11 cellular contexts compared by ENCODE assay signal in genomic region chr4:78560296-78560963, GRCh38. TPM values are rescaled to one million over a fixed set of nuclear protein-coding genes. Genes with fewer than 3 reads are reported as not detected.
DNase-seq lines count a peak whose midpoint lies in the region; ATAC-seq, FAIRE-seq and TF ChIP-seq lines count a peak whose summit lies in the region.
"Had no signal": no experiment of that assay in that cellular context is flagged by ENCODE, and none has a peak within 500 bp of the region (broad histone marks: within the 10 kb centered on the region; RNA-seq: fewer than 3 reads in every experiment).

No MANE protein-coding gene starts in this region.

- H3K4me3 ChIP-seq in left lung (no peak overlapping the region), spleen (no peak overlapping the region)

- peak; percentile 76; the same call in 1 of the 2 replicates for TF ChIP-seq EP300 in Ishikawa (IDR thresholded peaks at IDR 0.05; ENCODE audit: borderline replicate concordance)

- ATAC-seq in left lung (peak; percentile 55), HG03439 (IDR thresholded peaks at IDR 0.05; ENCODE audit: unreplicated experiment) (no peak)
- ATAC-seq: activated T-cell treated with anti-CD3 and anti-CD28 coated beads, Interleukin-2, amount 50 U/mL, for 4 hours had no signal

- FAIRE-seq in urothelium cell line (lab: Jason Lieb, UNC), result no peak

- TF ChIP-seq CTCF in chondrocyte (IDR thresholded peaks at IDR 0.05), result no peak
- no peak for TF ChIP-seq CTCF in left lung (IDR thresholded peaks at IDR 0.05)
- TF ChIP-seq CTCF in spleen (IDR thresholded peaks at IDR 0.05 in 8 of 11, conservative IDR thresholded peaks at IDR 0.05 in 3 of 11), result no peak

- H3K9me3 ChIP-seq in left lung (no peaks in the 10 kb centered on the region), spleen (no peaks in the 10 kb centered on the region)

- H3K36me3 Mint-ChIP-seq in chondrocyte (ENCODE audit: low read depth), result peaks cover 3% of the 10 kb centered on the region

- peak overlapping the region; percentile 28 to 57 for H3K27ac ChIP-seq in left lung
- peak overlapping the region in 1 of 8 donors; percentile 2 for H3K27ac ChIP-seq in spleen

- TF ChIP-seq RAD21 in Ishikawa (IDR thresholded peaks at IDR 0.05; ENCODE audit: low read depth), result no peak

- H3K27me3 Mint-ChIP-seq in chondrocyte (ENCODE audit: low read depth), result no peaks in the 10 kb centered on the region

- H3K27ac Mint-ChIP-seq in chondrocyte (ENCODE audit: unreplicated experiment), result peak overlapping the region; percentile 54
- H3K27ac Mint-ChIP-seq: T-helper 1 cell treated with Interleukin-12 subunit alpha and Interleukin-12 subunit beta and Interleukin-4 antibody, amounts not matched to agents 30 μg/mL and 1 μg/mL, for 36 hours had no signal

- no peak overlapping the region for H3K4me3 Mint-ChIP-seq in chondrocyte (ENCODE audit: unreplicated experiment)
- H3K4me3 Mint-ChIP-seq: activated T-cell treated with anti-CD3 and anti-CD28 coated beads, Interleukin-2, amount 50 U/mL, for 4 hours; T-helper 1 cell treated with Interleukin-12 subunit alpha and Interleukin-12 subunit beta and Interleukin-4 antibody, amounts not matched to agents 30 μg/mL and 1 μg/mL, for 36 hours had no signal

- WGBS in spleen, 5 donors, result 72 to 86% (median 83%) methylated on average over 2 of the region's 2 CpGs

- DNase-seq in chondrocyte (ENCODE audit: low spot score), result no peak
- no peak for DNase-seq in left lung
- DNase-seq in urothelium cell line (ENCODE audit: low spot score), result peak; percentile 38
- no peak for DNase-seq in head of caudate nucleus
- DNase-seq in spleen, result no peak
- DNase-seq: activated T-cell treated with anti-CD3 and anti-CD28 coated beads, Interleukin-2, amount 50 U/mL, for 4 hours; effector CD8-positive, alpha-beta T cell; NCI-H187 had no signal

- intact Hi-C loops in left lung (cut with DNase I), result no loop called here
- intact Hi-C loops in head of caudate nucleus (cut with DNase I), result no loop called here
- intact Hi-C loops in spleen (cut with DNase I; ENCODE audit: low total_unique reads), result no loop called here

- H3K4me1 ChIP-seq in left lung, result peaks cover 13 to 61% of the 10 kb centered on the region in 2 donors
- H3K4me1 ChIP-seq in spleen, result peaks cover 0 to 19% (median 0%) of the 10 kb centered on the region in 6 donors

- H3K27me3 ChIP-seq in left lung (no peaks in the 10 kb centered on the region), spleen (replicated peaks in 1 of 7) (no peaks in the 10 kb centered on the region)

- H3K36me3 ChIP-seq in left lung (peaks cover 0 to 5% of the 10 kb centered on the region in 2 donors), spleen (peaks cover 0 to 45% (median 0%) of the 10 kb centered on the region in 6 donors)

- TF ChIP-seq POLR2A in spleen (IDR thresholded peaks at IDR 0.05), result no peak

- H3K9me3 Mint-ChIP-seq in chondrocyte (ENCODE audit: low read depth), result no peaks in the 10 kb centered on the region
- H3K9me3 Mint-ChIP-seq: activated T-cell treated with anti-CD3 and anti-CD28 coated beads, Interleukin-2, amount 50 U/mL, for 4 hours had no signal

- H3K4me1 Mint-ChIP-seq in chondrocyte (ENCODE audit: low read depth), result peaks cover 46% of the 10 kb centered on the region

TF ChIP-seq in Ishikawa, 13 proteins besides CTCF, POLR2A, EP300 and RAD21:
- TF ChIP-seq YY1 (IDR thresholded peaks at IDR 0.05; ENCODE audit: low read depth), result no peak
- TF ChIP-seq CEBPB (IDR thresholded peaks at IDR 0.05), result peak; percentile 91
- no peak; the same call in 1 of the 2 replicates for TF ChIP-seq ZBTB7A (IDR thresholded peaks at IDR 0.05; ENCODE audit: low read depth)
- TF ChIP-seq CREB1 (IDR thresholded peaks at IDR 0.05; ENCODE audit: low read depth), result no peak
- no peak for TF ChIP-seq TAF1 (IDR thresholded peaks at IDR 0.05; ENCODE audit: low read depth)
- TF ChIP-seq NFIC (IDR thresholded peaks at IDR 0.05), result peak; percentile 86
- TF ChIP-seq FOXM1 (IDR thresholded peaks at IDR 0.05; ENCODE audit: borderline replicate concordance, low read depth), result peak; percentile 61; the same call in 1 of the 2 replicates
- peak; percentile 85 for TF ChIP-seq TEAD4 (IDR thresholded peaks at IDR 0.05)
- TF ChIP-seq TCF12 (IDR thresholded peaks at IDR 0.05; ENCODE audit: low read depth), result peak; percentile 70; the same call in 1 of the 2 replicates
- TF ChIP-seq, protein P1, sequence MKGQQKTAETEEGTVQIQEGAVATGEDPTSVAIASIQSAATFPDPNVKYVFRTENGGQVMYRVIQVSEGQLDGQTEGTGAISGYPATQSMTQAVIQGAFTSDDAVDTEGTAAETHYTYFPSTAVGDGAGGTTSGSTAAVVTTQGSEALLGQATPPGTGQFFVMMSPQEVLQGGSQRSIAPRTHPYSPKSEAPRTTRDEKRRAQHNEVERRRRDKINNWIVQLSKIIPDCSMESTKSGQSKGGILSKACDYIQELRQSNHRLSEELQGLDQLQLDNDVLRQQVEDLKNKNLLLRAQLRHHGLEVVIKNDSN (IDR thresholded peaks at IDR 0.05), result no peak
- TF ChIP-seq EGR1 (IDR thresholded peaks at IDR 0.05), result no peak

RNA-seq across cellular contexts. Expression of gene ANXA3, which starts 8.9 kb away (rescaled TPM):
- total RNA-seq in chondrocyte (3.7 to 22.0 TPM (median 21.9 TPM) in 3 replicates), left lung (100 to 1,000 TPM; 147 to 159 TPM), spleen (100 to 1,000 TPM in 1 of 7 donors, 10 to 100 TPM in 6; 29.0 to 119 (median 50.7) TPM)
- polyA plus RNA-seq in spleen, result 10 to 100 TPM in 2 of 3 donors, 1 to 10 TPM in 1; 7.0 to 31.7 (median 13.5) TPM
